Comparison of ENCODE assay signal across 1 cellular context in the genomic region with DNA sequence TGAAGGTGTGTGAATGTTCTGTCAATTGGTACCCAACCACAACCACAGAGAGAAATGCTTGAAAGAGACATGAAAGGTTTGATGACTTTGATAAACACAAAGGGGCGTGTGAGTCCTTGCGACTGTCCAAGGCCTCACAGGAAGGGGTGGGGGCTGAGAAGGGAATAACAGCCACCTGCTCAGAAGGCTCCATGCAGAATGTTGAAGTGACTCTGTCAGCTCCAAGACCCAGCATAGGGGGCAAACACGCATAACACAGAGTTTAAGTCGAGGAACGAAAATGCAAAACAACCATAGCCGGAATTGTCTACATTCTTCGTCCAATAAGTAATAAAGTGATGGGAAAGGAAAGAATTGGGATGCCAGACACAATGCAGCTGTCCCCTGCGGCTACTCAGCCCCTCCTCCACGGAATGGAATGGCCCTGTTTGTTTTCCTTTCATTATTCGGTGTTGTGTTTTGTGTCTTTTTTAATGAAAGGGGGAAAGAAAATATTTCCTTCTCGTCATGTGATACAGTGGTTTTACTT.
TF ChIP-seq lines count a peak whose summit lies in the region.

No MANE protein-coding gene starts in this region.

TF ChIP-seq in GM23338, 12 proteins besides CTCF, POLR2A, EP300 and RAD21:
- TF ChIP-seq EZH2phosphoT487 (IDR thresholded peaks at IDR 0.05; ENCODE audit: unreplicated experiment) (no peak), POLR2AphosphoS5 (IDR thresholded peaks at IDR 0.05; ENCODE audit: low read depth) (no peak), CREB1 (CRISPR knock-in tag; IDR thresholded peaks at IDR 0.05; ENCODE audit: low read depth) (no peak), NANOG (IDR thresholded peaks at IDR 0.05; ENCODE audit: borderline replicate concordance) (no peak), EZH2 (IDR thresholded peaks at IDR 0.05; ENCODE audit: low read depth, unreplicated experiment) (no peak), ZNF331 (CRISPR knock-in tag; IDR thresholded peaks at IDR 0.05; ENCODE audit: low read depth) (no peak), ZNF114 (CRISPR knock-in tag; IDR thresholded peaks at IDR 0.05) (no peak), JUNB (IDR thresholded peaks at IDR 0.05; ENCODE audit: unreplicated experiment) (no peak), STAT1 (IDR thresholded peaks at IDR 0.05; ENCODE audit: unreplicated experiment) (no peak)
- TF ChIP-seq, protein P1, sequence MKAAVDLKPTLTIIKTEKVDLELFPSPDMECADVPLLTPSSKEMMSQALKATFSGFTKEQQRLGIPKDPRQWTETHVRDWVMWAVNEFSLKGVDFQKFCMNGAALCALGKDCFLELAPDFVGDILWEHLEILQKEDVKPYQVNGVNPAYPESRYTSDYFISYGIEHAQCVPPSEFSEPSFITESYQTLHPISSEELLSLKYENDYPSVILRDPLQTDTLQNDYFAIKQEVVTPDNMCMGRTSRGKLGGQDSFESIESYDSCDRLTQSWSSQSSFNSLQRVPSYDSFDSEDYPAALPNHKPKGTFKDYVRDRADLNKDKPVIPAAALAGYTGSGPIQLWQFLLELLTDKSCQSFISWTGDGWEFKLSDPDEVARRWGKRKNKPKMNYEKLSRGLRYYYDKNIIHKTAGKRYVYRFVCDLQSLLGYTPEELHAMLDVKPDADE (IDR thresholded peaks at IDR 0.05), result no peak
- TF ChIP-seq, protein P2, sequence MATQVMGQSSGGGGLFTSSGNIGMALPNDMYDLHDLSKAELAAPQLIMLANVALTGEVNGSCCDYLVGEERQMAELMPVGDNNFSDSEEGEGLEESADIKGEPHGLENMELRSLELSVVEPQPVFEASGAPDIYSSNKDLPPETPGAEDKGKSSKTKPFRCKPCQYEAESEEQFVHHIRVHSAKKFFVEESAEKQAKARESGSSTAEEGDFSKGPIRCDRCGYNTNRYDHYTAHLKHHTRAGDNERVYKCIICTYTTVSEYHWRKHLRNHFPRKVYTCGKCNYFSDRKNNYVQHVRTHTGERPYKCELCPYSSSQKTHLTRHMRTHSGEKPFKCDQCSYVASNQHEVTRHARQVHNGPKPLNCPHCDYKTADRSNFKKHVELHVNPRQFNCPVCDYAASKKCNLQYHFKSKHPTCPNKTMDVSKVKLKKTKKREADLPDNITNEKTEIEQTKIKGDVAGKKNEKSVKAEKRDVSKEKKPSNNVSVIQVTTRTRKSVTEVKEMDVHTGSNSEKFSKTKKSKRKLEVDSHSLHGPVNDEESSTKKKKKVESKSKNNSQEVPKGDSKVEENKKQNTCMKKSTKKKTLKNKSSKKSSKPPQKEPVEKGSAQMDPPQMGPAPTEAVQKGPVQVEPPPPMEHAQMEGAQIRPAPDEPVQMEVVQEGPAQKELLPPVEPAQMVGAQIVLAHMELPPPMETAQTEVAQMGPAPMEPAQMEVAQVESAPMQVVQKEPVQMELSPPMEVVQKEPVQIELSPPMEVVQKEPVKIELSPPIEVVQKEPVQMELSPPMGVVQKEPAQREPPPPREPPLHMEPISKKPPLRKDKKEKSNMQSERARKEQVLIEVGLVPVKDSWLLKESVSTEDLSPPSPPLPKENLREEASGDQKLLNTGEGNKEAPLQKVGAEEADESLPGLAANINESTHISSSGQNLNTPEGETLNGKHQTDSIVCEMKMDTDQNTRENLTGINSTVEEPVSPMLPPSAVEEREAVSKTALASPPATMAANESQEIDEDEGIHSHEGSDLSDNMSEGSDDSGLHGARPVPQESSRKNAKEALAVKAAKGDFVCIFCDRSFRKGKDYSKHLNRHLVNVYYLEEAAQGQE (IDR thresholded peaks at IDR 0.05; ENCODE audit: unreplicated experiment), result no peak
- TF ChIP-seq, protein P3, sequence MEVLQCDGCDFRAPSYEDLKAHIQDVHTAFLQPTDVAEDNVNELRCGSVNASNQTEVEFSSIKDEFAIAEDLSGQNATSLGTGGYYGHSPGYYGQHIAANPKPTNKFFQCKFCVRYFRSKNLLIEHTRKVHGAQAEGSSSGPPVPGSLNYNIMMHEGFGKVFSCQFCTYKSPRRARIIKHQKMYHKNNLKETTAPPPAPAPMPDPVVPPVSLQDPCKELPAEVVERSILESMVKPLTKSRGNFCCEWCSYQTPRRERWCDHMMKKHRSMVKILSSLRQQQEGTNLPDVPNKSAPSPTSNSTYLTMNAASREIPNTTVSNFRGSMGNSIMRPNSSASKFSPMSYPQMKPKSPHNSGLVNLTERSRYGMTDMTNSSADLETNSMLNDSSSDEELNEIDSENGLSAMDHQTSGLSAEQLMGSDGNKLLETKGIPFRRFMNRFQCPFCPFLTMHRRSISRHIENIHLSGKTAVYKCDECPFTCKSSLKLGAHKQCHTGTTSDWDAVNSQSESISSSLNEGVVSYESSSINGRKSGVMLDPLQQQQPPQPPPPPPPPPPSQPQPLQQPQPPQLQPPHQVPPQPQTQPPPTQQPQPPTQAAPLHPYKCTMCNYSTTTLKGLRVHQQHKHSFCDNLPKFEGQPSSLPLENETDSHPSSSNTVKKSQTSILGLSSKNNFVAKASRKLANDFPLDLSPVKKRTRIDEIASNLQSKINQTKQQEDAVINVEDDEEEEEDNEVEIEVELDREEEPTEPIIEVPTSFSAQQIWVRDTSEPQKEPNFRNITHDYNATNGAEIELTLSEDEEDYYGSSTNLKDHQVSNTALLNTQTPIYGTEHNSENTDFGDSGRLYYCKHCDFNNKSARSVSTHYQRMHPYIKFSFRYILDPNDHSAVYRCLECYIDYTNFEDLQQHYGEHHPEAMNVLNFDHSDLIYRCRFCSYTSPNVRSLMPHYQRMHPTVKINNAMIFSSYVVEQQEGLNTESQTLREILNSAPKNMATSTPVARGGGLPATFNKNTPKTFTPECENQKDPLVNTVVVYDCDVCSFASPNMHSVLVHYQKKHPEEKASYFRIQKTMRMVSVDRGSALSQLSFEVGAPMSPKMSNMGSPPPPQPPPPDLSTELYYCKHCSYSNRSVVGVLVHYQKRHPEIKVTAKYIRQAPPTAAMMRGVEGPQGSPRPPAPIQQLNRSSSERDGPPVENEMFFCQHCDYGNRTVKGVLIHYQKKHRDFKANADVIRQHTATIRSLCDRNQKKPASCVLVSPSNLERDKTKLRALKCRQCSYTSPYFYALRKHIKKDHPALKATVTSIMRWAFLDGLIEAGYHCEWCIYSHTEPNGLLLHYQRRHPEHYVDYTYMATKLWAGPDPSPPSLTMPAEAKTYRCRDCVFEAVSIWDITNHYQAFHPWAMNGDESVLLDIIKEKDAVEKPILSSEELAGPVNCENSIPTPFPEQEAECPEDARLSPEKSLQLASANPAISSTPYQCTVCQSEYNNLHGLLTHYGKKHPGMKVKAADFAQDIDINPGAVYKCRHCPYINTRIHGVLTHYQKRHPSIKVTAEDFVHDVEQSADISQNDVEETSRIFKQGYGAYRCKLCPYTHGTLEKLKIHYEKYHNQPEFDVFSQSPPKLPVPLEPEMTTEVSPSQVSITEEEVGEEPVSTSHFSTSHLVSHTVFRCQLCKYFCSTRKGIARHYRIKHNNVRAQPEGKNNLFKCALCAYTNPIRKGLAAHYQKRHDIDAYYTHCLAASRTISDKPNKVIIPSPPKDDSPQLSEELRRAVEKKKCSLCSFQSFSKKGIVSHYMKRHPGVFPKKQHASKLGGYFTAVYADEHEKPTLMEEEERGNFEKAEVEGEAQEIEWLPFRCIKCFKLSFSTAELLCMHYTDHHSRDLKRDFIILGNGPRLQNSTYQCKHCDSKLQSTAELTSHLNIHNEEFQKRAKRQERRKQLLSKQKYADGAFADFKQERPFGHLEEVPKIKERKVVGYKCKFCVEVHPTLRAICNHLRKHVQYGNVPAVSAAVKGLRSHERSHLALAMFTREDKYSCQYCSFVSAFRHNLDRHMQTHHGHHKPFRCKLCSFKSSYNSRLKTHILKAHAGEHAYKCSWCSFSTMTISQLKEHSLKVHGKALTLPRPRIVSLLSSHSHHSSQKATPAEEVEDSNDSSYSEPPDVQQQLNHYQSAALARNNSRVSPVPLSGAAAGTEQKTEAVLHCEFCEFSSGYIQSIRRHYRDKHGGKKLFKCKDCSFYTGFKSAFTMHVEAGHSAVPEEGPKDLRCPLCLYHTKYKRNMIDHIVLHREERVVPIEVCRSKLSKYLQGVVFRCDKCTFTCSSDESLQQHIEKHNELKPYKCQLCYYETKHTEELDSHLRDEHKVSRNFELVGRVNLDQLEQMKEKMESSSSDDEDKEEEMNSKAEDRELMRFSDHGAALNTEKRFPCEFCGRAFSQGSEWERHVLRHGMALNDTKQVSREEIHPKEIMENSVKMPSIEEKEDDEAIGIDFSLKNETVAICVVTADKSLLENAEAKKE (CRISPR knock-in tag; IDR thresholded peaks at IDR 0.05), result no peak
